1 cellular context compared by ENCODE assay signal in the genomic region with DNA sequence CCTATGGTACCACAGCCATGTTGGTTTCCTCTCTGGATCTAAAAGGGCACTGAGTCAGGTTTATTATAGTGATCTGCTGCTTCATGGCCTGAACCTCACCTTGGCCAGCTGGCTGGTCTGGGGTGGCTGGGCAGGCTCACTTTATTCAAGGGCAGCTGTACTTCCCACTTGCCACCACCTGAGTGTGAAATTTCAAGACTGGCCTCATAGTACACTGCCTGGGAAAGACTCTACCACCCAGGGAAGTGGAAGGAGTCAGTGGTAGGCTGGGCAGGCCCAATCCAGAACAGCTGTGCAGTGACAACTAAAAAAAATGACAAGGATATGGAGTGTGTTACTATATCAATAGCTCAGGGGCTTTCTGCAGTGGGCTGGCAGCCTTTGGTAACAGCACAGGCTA.
TF ChIP-seq lines count a peak whose summit lies in the region.

No MANE protein-coding gene starts in this region.

TF ChIP-seq in A549, 52 proteins besides CTCF, POLR2A, EP300 and RAD21 (continued from another document):
- TF ChIP-seq, protein P1, sequence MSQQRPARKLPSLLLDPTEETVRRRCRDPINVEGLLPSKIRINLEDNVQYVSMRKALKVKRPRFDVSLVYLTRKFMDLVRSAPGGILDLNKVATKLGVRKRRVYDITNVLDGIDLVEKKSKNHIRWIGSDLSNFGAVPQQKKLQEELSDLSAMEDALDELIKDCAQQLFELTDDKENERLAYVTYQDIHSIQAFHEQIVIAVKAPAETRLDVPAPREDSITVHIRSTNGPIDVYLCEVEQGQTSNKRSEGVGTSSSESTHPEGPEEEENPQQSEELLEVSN (IDR thresholded peaks at IDR 0.05; ENCODE audit: borderline replicate concordance, low read depth): no peak
- TF ChIP-seq, protein P2, sequence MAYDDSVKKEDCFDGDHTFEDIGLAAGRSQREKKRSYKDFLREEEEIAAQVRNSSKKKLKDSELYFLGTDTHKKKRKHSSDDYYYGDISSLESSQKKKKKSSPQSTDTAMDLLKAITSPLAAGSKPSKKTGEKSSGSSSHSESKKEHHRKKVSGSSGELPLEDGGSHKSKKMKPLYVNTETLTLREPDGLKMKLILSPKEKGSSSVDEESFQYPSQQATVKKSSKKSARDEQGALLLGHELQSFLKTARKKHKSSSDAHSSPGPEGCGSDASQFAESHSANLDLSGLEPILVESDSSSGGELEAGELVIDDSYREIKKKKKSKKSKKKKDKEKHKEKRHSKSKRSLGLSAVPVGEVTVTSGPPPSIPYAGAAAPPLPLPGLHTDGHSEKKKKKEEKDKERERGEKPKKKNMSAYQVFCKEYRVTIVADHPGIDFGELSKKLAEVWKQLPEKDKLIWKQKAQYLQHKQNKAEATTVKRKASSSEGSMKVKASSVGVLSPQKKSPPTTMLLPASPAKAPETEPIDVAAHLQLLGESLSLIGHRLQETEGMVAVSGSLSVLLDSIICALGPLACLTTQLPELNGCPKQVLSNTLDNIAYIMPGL (CRISPR knock-in tag; IDR thresholded peaks at IDR 0.05; ENCODE audit: borderline replicate concordance): no peak
- no peak for TF ChIP-seq SREBF2 (IDR thresholded peaks at IDR 0.05)
